In the genomic region with DNA sequence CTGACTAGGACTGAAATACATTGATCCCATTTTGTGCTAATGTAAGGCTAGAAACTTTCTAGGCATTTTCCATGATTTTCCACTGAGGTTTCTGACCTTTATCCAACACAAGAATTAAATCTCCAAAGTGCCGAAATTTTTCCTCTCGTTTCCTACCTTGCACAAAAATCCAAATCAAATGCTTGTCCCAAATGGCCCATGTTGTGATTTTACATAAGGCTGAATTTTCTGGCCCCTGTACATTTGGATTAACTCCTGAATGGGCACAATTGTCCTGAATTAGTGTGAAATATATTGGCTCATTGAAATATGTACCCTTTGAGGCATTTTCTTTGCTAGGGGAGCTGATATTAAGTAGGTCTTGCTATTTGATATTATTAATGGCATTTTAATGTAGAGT, we compare ENCODE assay signal across 8 cellular contexts.
"Had no signal": no experiment of that assay in that cellular context is flagged by ENCODE, and none has a peak within 500 bp of the region (broad histone marks: within the 10 kb centered on the region; RNA-seq: fewer than 3 reads in every experiment).

No MANE protein-coding gene starts in this region.

- ATAC-seq: GM23338, HCT116 had no signal

- DNase-seq: GM23248, GOT3, H7, H9, HCEC 1CT, HFFc6 had no signal
